8 cellular contexts compared by ENCODE assay signal in genomic region chr2:28621172-28622100, GRCh38.
DNase-seq lines count a peak whose midpoint lies in the region; ATAC-seq, FAIRE-seq and TF ChIP-seq lines count a peak whose summit lies in the region.

No MANE protein-coding gene starts in this region.

- H3K27me3 ChIP-seq in H1 (replicated peaks in 1 of 4; ENCODE audit: control insufficient read depth in 3 of 4, extremely low read depth in 1 of 4, insufficient read depth in 3 of 4, low read length in 3 of 4): no peaks in the 10 kb centered on the region

- no peaks in the 10 kb centered on the region for H4K20me1 ChIP-seq in H1 (replicated peaks in 1 of 2; ENCODE audit: control insufficient read depth in 1 of 2, insufficient read depth in 2 of 2, low read length in 2 of 2)

- in situ Hi-C loops in GM13976 (cut with MboI; ENCODE audit: low sequenced_read_pairs, unreplicated experiment): no loop called here

- no peaks in the 10 kb centered on the region for H3K36me3 ChIP-seq in H1 (ENCODE audit: control insufficient read depth in 2 of 4, insufficient read depth in 4 of 4, low read length in 3 of 4)

- 64% methylated on average over 14 of the region's 15 CpGs; no CpG with 5 or more reads in 1 of the 2 experiments for WGBS in H1 (ENCODE audit: extremely low coverage in 1 of 2, insufficient coverage in 1 of 2, insufficient read length in 1 of 2, insufficient replicate concordance in 2 of 2, low coverage in 1 of 2, low lambda C conversion rate in 2 of 2, missing lambda C conversion rate in 1 of 2), 2 experiments

- no peak overlapping the region for H3K56ac ChIP-seq in H1 (replicated peaks; ENCODE audit: insufficient read length, low read depth, low read length)

- no peak for TF ChIP-seq POLR2A in H1 (IDR thresholded peaks at IDR 0.05; ENCODE audit: control extremely low read depth in 1 of 2, low read depth in 2 of 2, low read length in 2 of 2)

- H3K79me2 ChIP-seq in H1 (ENCODE audit: control insufficient read depth in 1 of 2, insufficient read depth in 2 of 2, low read length in 2 of 2): no peaks in the 10 kb centered on the region

- FAIRE-seq in H1 (lab: Jason Lieb, UNC): no peak

- POLR2A ChIA-PET in H1 (lab: Charles Lee; ENCODE audit: partially characterized antibody): interaction anchor here (0.8 to 0.9 kb wide), 2 partner anchors 10 to 130 kb away, joined by 3 to 4 read pairs; partner anchors contain the start of gene PPP1CB

- peak overlapping the region; percentile 40; the same call in 1 of the 2 replicates for H2BK15ac ChIP-seq in H1 (ENCODE audit: low read length)

- H3K18ac ChIP-seq in H1 (ENCODE audit: extremely low read depth, low read length): no peak overlapping the region; the same call in 1 of the 2 replicates

- H3K23me2 ChIP-seq in H1 (ENCODE audit: low read depth, low read length): no peaks in the 10 kb centered on the region; the same call in 1 of the 2 replicates

- no peak overlapping the region for H3K4me2 ChIP-seq in H1 (ENCODE audit: insufficient read depth in 1 of 2, low read depth in 2 of 2, low read length in 2 of 2)

- TF ChIP-seq CTCF in GM13976 (IDR thresholded peaks at IDR 0.05; ENCODE audit: borderline replicate concordance, control extremely low read depth, extremely low read depth, insufficient read depth, missing control alignments): peak; percentile 6
- TF ChIP-seq CTCF in H1 (IDR thresholded peaks at IDR 0.05; ENCODE audit: control extremely low read depth in 1 of 3, insufficient read depth in 1 of 3, low read depth in 1 of 3, low read length in 3 of 3): peak; percentile 78 to 83 (median 80)

- no peak overlapping the region for H4K8ac ChIP-seq in H1 (ENCODE audit: extremely low read depth, insufficient read depth, low read length)

- H2AK5ac ChIP-seq in H1 (ENCODE audit: low read depth, low read length): no peak overlapping the region

- H2BK12ac ChIP-seq in H1 (ENCODE audit: low read depth, low read length): no peak overlapping the region

- CTCF ChIA-PET in H1 (lab: Charles Lee; ENCODE audit: partially characterized antibody): interaction anchor here (0.7 to 3.7 kb wide), 17 partner anchors 8 to 176 kb away, joined by 3 to 13 read pairs (median 4); no protein-coding TSS in a partner anchor

- no peak overlapping the region for H3K14ac ChIP-seq in H1 (ENCODE audit: insufficient read length)

- no peaks in the 10 kb centered on the region for H3K79me1 ChIP-seq in H1 (ENCODE audit: low read depth, low read length)

- TF ChIP-seq RAD21 in H1 (IDR thresholded peaks at IDR 0.05 in 1 of 2, conservative IDR thresholded peaks at IDR 0.05 in 1 of 2; ENCODE audit: low read depth in 2 of 2, low read length in 2 of 2): peak; percentile 69 to 79

- H2AFZ ChIP-seq in H1 (ENCODE audit: low read length): peak overlapping the region; percentile 77

- no peak overlapping the region for H3K27ac ChIP-seq in H1 (ENCODE audit: low read depth, low read length)

- H3K4me1 ChIP-seq in H1 (replicated peaks in 1 of 4; ENCODE audit: control insufficient read depth in 3 of 4, insufficient read depth in 4 of 4, low read length in 3 of 4): peaks cover 2 to 12% (median 9%) of the 10 kb centered on the region in 4 experiments; a peak in 6 of 7 replicates

- H2BK5ac ChIP-seq in H1 (ENCODE audit: low read depth, low read length): no peak overlapping the region

- H3K4me3 ChIP-seq in H1 (ENCODE audit: extremely low read depth in 1 of 4, insufficient read depth in 2 of 4, low read depth in 3 of 4, low read length in 4 of 4): no peak overlapping the region

- no peak overlapping the region for H3K23ac ChIP-seq in H1 (ENCODE audit: insufficient read length)

- ATAC-seq in GM21576 (IDR thresholded peaks at IDR 0.05; ENCODE audit: unreplicated experiment): no peak

- H4K91ac ChIP-seq in H1 (replicated peaks; ENCODE audit: insufficient read length, low read length): no peak overlapping the region

- H4K5ac ChIP-seq in H1 (ENCODE audit: insufficient read length, low read depth, low read length): no peak overlapping the region

- H3K4ac ChIP-seq in H1 (replicated peaks; ENCODE audit: insufficient read length, low read depth, low read length): no peak overlapping the region

- H3K9ac ChIP-seq in H1 (replicated peaks in 1 of 4; ENCODE audit: extremely low read depth in 1 of 4, low read depth in 3 of 4, low read length in 3 of 4): no peak overlapping the region

- no peak for TF ChIP-seq EP300 in H1 (IDR thresholded peaks at IDR 0.05; ENCODE audit: borderline replicate concordance in 1 of 2, low read depth in 2 of 2, low read length in 2 of 2)

- H2BK20ac ChIP-seq in H1 (ENCODE audit: low read length): no peak overlapping the region

- no peaks in the 10 kb centered on the region for H3K9me3 ChIP-seq in H1 (ENCODE audit: insufficient read depth in 2 of 2, low read depth in 1 of 2, low read length in 1 of 2)

- no peak overlapping the region for H2BK120ac ChIP-seq in H1 (replicated peaks; ENCODE audit: low read depth, low read length)

- DNase-seq in GM13976 (ENCODE audit: low spot score) (peak; percentile 46), NCI-H69 (lab: John Stamatoyannopoulos, UW) (peak; percentile 78), H1 (ENCODE audit: low read depth in 1 of 2, low spot score in 2 of 2) (peak in 1 of 2 experiments; percentile 56), middle frontal gyrus (ENCODE audit: extremely low spot score, low spot score) (peak; percentile 41), NCI-H187 treated with DMSO at 0.1 percent for 48 hours (lab: John Stamatoyannopoulos, UW) (no peak)
- peak; percentile 74 for DNase-seq in activated CD8-positive, alpha-beta memory T cell treated with anti-CD3 and anti-CD28 coated beads for 24 hours
- peak; percentile 31 to 55 for DNase-seq in stimulated activated CD8-positive, alpha-beta memory T cell treated with anti-CD3 and anti-CD28 coated beads, Interleukin-2, amount 100 ng/mL, for 1 hour (ENCODE audit: low read depth in 2 of 2)

TF ChIP-seq in H1, 55 proteins besides CTCF, POLR2A, EP300 and RAD21:
- TF ChIP-seq MAX (IDR thresholded peaks at IDR 0.05) (0 out of 2 replicates have a peak, but pooled peaks have one; percentile 10), NRF1 (IDR thresholded peaks at IDR 0.05; ENCODE audit: low read depth, low read length) (no peak)
TF ChIP-seq in H1: peak in this region for 1.
